27 cellular contexts compared by ENCODE assay signal in genomic region chr5:76763136-76763535, GRCh38. TPM values are rescaled to one million over a fixed set of nuclear protein-coding genes. Genes with fewer than 3 reads are reported as not detected.
DNase-seq lines count a peak whose midpoint lies in the region; ATAC-seq, FAIRE-seq and TF ChIP-seq lines count a peak whose summit lies in the region.
"Had no signal": no experiment of that assay in that cellular context is flagged by ENCODE, and none has a peak within 500 bp of the region (broad histone marks: within the 10 kb centered on the region; RNA-seq: fewer than 3 reads in every experiment).

No MANE protein-coding gene starts in this region.

- FAIRE-seq in K562 (lab: Jason Lieb, UNC): no peak
- FAIRE-seq: D721Med, endothelial cell of umbilical vein, TTC549 had no signal

- no peak overlapping the region for H3K4me3 ChIP-seq in mammary epithelial cell (replicated peaks in 1 of 3; ENCODE audit: insufficient read depth in 1 of 3, low read depth in 2 of 3, low read length in 3 of 3)
- H3K4me3 ChIP-seq in breast epithelium: no peak overlapping the region
- no peak overlapping the region for H3K4me3 ChIP-seq in NB4 (ENCODE audit: low read depth, low read length)
- no peak overlapping the region for H3K4me3 ChIP-seq in K562
- H3K4me3 ChIP-seq: PC-9, testis had no signal

- peak overlapping the region; percentile 21 for H3K4me2 ChIP-seq in mammary epithelial cell (ENCODE audit: insufficient read depth, low read depth, low read length)
- H3K4me2 ChIP-seq in K562 (ENCODE audit: insufficient read depth, low read length): no peak overlapping the region
- H3K4me2 ChIP-seq: PC-9 had no signal

- H3K9ac ChIP-seq in mammary epithelial cell (ENCODE audit: insufficient read depth, low read length) (no peak overlapping the region), K562 (ENCODE audit: insufficient read depth in 1 of 2, low read depth in 2 of 2, low read length in 2 of 2) (no peak overlapping the region)

- intact Hi-C loops in mammary epithelial cell (cut with micrococcal nuclease): no loop called here
- intact Hi-C loops in breast epithelium (cut with DNase I; ENCODE audit: low total_unique reads): no loop called here
- intact Hi-C loops in K562 (cut with micrococcal nuclease): no loop called here
- intact Hi-C loops in posterior vena cava (cut with DNase I): no loop called here

- H3K79me2 ChIP-seq in mammary epithelial cell (ENCODE audit: insufficient read depth, low read length) (no peaks in the 10 kb centered on the region), K562 (ENCODE audit: control insufficient read depth, insufficient read depth, low read length) (no peaks in the 10 kb centered on the region)

- H3K27ac ChIP-seq in mammary epithelial cell (ENCODE audit: insufficient read depth, low read depth, low read length): peak overlapping the region; percentile 18
- no peak overlapping the region for H3K27ac ChIP-seq in breast epithelium
- no peak overlapping the region for H3K27ac ChIP-seq in K562 (ENCODE audit: extremely low read depth, low read depth, low read length)
- H3K27ac ChIP-seq: PC-9, testis had no signal

- DNase-seq in mammary epithelial cell: peak; percentile 75
- no peak for DNase-seq in breast epithelium (ENCODE audit: low spot score in 2 of 2)
- peak; percentile 36 for DNase-seq in NB4 (ENCODE audit: low read depth)
- peak in 1 of 4 experiments; percentile 18 for DNase-seq in K562 (ENCODE audit: extremely low read depth in 1 of 4, low spot score in 3 of 4)
- peak; percentile 14 for DNase-seq in stimulated activated CD8-positive, alpha-beta memory T cell treated with anti-CD3 and anti-CD28 coated beads, Interleukin-4, amount 100 ng/mL, for 48 hours
- DNase-seq in DMS53 (lab: John Stamatoyannopoulos, UW): no peak
- DNase-seq in posterior vena cava (ENCODE audit: low spot score): no peak
- DNase-seq: activated CD4-positive, alpha-beta T cell treated with anti-CD3 and anti-CD28 coated beads, Interleukin-2, amount 10 ng/mL, durations not matched to agents 24 days and 14 days; activated naive CD4-positive, alpha-beta T cell; activated T-cell treated with anti-CD3 and anti-CD28 coated beads, Interleukin-2, amount 50 U/mL, for 1 hour; C1 segment of cervical spinal cord; dermis blood vessel endothelial cell; head of caudate nucleus; left colon; NCI-H2029; NCI-H226; NCI-H82; nephron progenitor cell; PC-9; posterior cingulate gyrus; SIG-M5; testis had no signal

- H2AFZ ChIP-seq in mammary epithelial cell (ENCODE audit: low read depth, low read length) (no peak overlapping the region), K562 (ENCODE audit: low read depth, low read length) (no peak overlapping the region)
- H2AFZ ChIP-seq: PC-9 had no signal

- CTCF ChIA-PET in mammary epithelial cell (lab: Charles Lee; ENCODE audit: low non-redundant PET) (no interaction called here), K562 (lab: Yijun Ruan, JAX; ENCODE audit: low intra/inter-chr PET ratio) (no interaction called here)

- H3K9me3 ChIP-seq in mammary epithelial cell (replicated peaks; ENCODE audit: insufficient read depth, low read length) (peaks cover 14% of the 10 kb centered on the region), breast epithelium (peaks cover 0 to 14% of the 10 kb centered on the region in 2 donors), K562 (replicated peaks; ENCODE audit: control insufficient read depth, insufficient read depth, low read depth, low read length) (peaks cover 3% of the 10 kb centered on the region; the same call in 1 of the 2 replicates)
- H3K9me3 ChIP-seq: testis had no signal

- BruUV-seq in mammary epithelial cell (replicated peaks; lab: Mats Ljungman, UMichigan): no TSS peak
- BruUV-seq in K562 (replicated peaks; lab: Mats Ljungman, UMichigan): no TSS peak

- no peak for TF ChIP-seq EP300 in K562 (IDR thresholded peaks at IDR 0.05; ENCODE audit: low read length)

- dilution Hi-C loops in mammary epithelial cell (cut with HindIII; ENCODE audit: low sequenced_read_pairs): no loop called here

- H4K20me1 ChIP-seq in mammary epithelial cell (ENCODE audit: insufficient read depth, low read length) (no peaks in the 10 kb centered on the region), K562 (replicated peaks; ENCODE audit: control insufficient read depth, insufficient read depth, low read length) (no peaks in the 10 kb centered on the region)

- in situ Hi-C loops in mammary epithelial cell (cut with MboI; ENCODE audit: low sequenced_read_pairs in 2 of 2): loop anchor here in 1 of 2 donors (10.0 kb wide), 1 partner anchor 48 kb away; the partner anchor contains the start of gene F2R
- in situ Hi-C loops in K562 (cut with MboI): no loop called here

- peak; percentile 41; the same call in 1 of the 3 replicates for ATAC-seq in K562
- no peak for ATAC-seq in GM21737 (IDR thresholded peaks at IDR 0.05; ENCODE audit: unreplicated experiment)
- ATAC-seq: HCT116, left colon had no signal

- TF ChIP-seq RAD21 in K562 (CRISPR knock-in tag; conservative IDR thresholded peaks at IDR 0.05 in 1 of 2, IDR thresholded peaks at IDR 0.05 in 1 of 2): no peak

- POLR2A ChIA-PET in K562 (lab: Yijun Ruan, JAX): interaction anchor here (0.7 kb wide), 1 partner anchor 154 kb away, joined by 3 read pairs; no protein-coding TSS in a partner anchor

- TF ChIP-seq CTCF in mammary epithelial cell (conservative IDR thresholded peaks at IDR 0.05 in 1 of 2, IDR thresholded peaks at IDR 0.05 in 1 of 2; ENCODE audit: extremely low read depth in 1 of 2, insufficient read depth in 1 of 2, low read depth in 1 of 2, low read length in 2 of 2): no peak
- TF ChIP-seq CTCF in breast epithelium (IDR thresholded peaks at IDR 0.05): no peak
- TF ChIP-seq CTCF in NB4 (IDR thresholded peaks at IDR 0.05; ENCODE audit: low read depth, low read length): no peak
- TF ChIP-seq CTCF in K562 (IDR thresholded peaks at IDR 0.05 in 2 of 3, conservative IDR thresholded peaks at IDR 0.05 in 1 of 3; ENCODE audit: insufficient read depth in 2 of 3, low read depth in 1 of 3, low read length in 3 of 3): no peak

- TF ChIP-seq POLR2A in breast epithelium (IDR thresholded peaks at IDR 0.05): no peak
- TF ChIP-seq POLR2A in NB4 (IDR thresholded peaks at IDR 0.05; ENCODE audit: extremely low read depth, insufficient read length): no peak
- TF ChIP-seq POLR2A in K562 (conservative IDR thresholded peaks at IDR 0.05): no peak

- H3K36me3 ChIP-seq in mammary epithelial cell (ENCODE audit: insufficient read depth, low read length) (no peaks in the 10 kb centered on the region), breast epithelium (no peaks in the 10 kb centered on the region), K562 (ENCODE audit: control insufficient read depth, insufficient read depth, low read length) (no peaks in the 10 kb centered on the region)

- no peaks in the 10 kb centered on the region for H3K9me1 ChIP-seq in K562 (ENCODE audit: control insufficient read depth, insufficient read depth, low read length)

- H3K4me1 ChIP-seq in mammary epithelial cell (ENCODE audit: insufficient read depth, low read length): peaks cover 23% of the 10 kb centered on the region
- no peaks in the 10 kb centered on the region for H3K4me1 ChIP-seq in breast epithelium
- H3K4me1 ChIP-seq in K562 (replicated peaks in 1 of 2; ENCODE audit: control insufficient read depth in 2 of 2, insufficient read depth in 2 of 2, low read length in 2 of 2): peaks cover 7 to 20% of the 10 kb centered on the region in 2 experiments; a peak in 3 of 5 replicates
- H3K4me1 ChIP-seq: testis had no signal

- H3K27me3 ChIP-seq in mammary epithelial cell (ENCODE audit: insufficient read depth, low read length): no peaks in the 10 kb centered on the region
- no peaks in the 10 kb centered on the region for H3K27me3 ChIP-seq in breast epithelium
- no peaks in the 10 kb centered on the region for H3K27me3 ChIP-seq in K562 (ENCODE audit: control insufficient read depth in 2 of 2, insufficient read depth in 2 of 2, low read length in 2 of 2)
- H3K27me3 ChIP-seq: testis had no signal

RNA-seq across cellular contexts. Expression of gene F2R, which starts 47.2 kb away (rescaled TPM):
- total RNA-seq in mammary epithelial cell (10 to 100 TPM; 30.7 to 81.4 TPM), breast epithelium (10 to 100 TPM; 15.1 to 39.4 (median 27.2) TPM), K562 (2014; rRNA removed) (11.2 and 13.7 TPM in 2 replicates), K562 (2014; rRNA removed; fragmentation: Illumina TruSeq; extraction: Trizol) (15.1 and 15.2 TPM in 2 replicates), K562 (2015; rRNA removed; fragmentation: Illumina TruSeq; extraction: Trizol) (10.5 and 11.1 TPM in 2 replicates), K562 (2021) (14.7 and 15.3 TPM in 2 replicates), posterior vena cava (10 to 100 TPM; 13.9 to 19.9 TPM)
- polyA plus RNA-seq in mammary epithelial cell (46.2 TPM), K562 (2011; rRNA removed) (34.7 and 56.5 TPM in 2 replicates), K562 (2014; fragmentation: Illumina TruSeq; extraction: Trizol) (19.1 and 19.8 TPM in 2 replicates), K562 (2014; fragmentation: Nextera tagmentation; extraction: Ambion mirVana) (1 to 10 TPM; 4.0 to 4.9 TPM), K562 (2014; rRNA removed) (17.1 and 18.5 TPM in 2 replicates)
- polyA minus RNA-seq in mammary epithelial cell: 47.2 TPM
- 26.4 and 32.1 TPM in 2 replicates for total RNA-seq in K562 (2011; cell fraction: chromatin; rRNA removed; ENCODE audit: low replicate concordance)
- 29.2 and 33.2 TPM in 2 replicates for total RNA-seq in K562 (2011; cell fraction: nucleolus; rRNA removed)
- 46.1 and 60.1 TPM in 2 replicates for total RNA-seq in K562 (2011; cell fraction: nucleoplasm; rRNA removed)
- polyA plus RNA-seq in K562 (2011; cell fraction: cytosol; rRNA removed): 39.1 and 73.9 TPM in 2 replicates
- 11.1 and 24.1 TPM in 2 replicates for polyA plus RNA-seq in K562 (2011; cell fraction: nucleus; rRNA removed)
- polyA plus RNA-seq in K562 (2012): 10.9 and 11.1 TPM in 2 replicates
- 35.4 and 55.1 TPM in 2 replicates for polyA minus RNA-seq in K562 (2011; rRNA and poly(A)+ RNA removed)
- 13.9 and 23.1 TPM in 2 replicates for polyA minus RNA-seq in K562 (2011; cell fraction: cytosol; rRNA and poly(A)+ RNA removed)
- polyA minus RNA-seq in K562 (2011; cell fraction: nucleus; rRNA and poly(A)+ RNA removed): 8.1 and 19.8 TPM in 2 replicates

RNA-seq across cellular contexts. Expression of gene F2RL1, which starts 55.7 kb away (rescaled TPM):
- total RNA-seq in mammary epithelial cell (10 to 100 TPM; 57.2 to 93.5 TPM), breast epithelium (10 to 100 TPM in 1 of 3 donors, 1 to 10 TPM in 1, under 1 TPM in 1; 0.64 to 13.8 (median 5.6) TPM), K562 (2014; rRNA removed) (0.04 TPM in 1 of 2 replicates, not detected in the other), K562 (2014; rRNA removed; fragmentation: Illumina TruSeq; extraction: Trizol) (0.26 TPM in 1 of 2 replicates, not detected in the other), K562 (2015; rRNA removed; fragmentation: Illumina TruSeq; extraction: Trizol) (not detected in 2 replicates), K562 (2021) (0.22 and 0.27 TPM in 2 replicates), posterior vena cava (1 to 10 TPM; 1.1 to 1.4 TPM)
- polyA plus RNA-seq in mammary epithelial cell (65.6 TPM), K562 (2011; rRNA removed) (0.39 and 0.50 TPM in 2 replicates), K562 (2014; fragmentation: Illumina TruSeq; extraction: Trizol) (0.03 and 0.04 TPM in 2 replicates), K562 (2014; fragmentation: Nextera tagmentation; extraction: Ambion mirVana) (not detected), K562 (2014; rRNA removed) (not detected in 2 replicates)
- polyA minus RNA-seq in mammary epithelial cell: 106 TPM
- 0.30 and 0.42 TPM in 2 replicates for total RNA-seq in K562 (2011; cell fraction: chromatin; rRNA removed; ENCODE audit: low replicate concordance)
- 0.50 and 1.2 TPM in 2 replicates for total RNA-seq in K562 (2011; cell fraction: nucleolus; rRNA removed)
- total RNA-seq in K562 (2011; cell fraction: nucleoplasm; rRNA removed): 0.22 and 0.84 TPM in 2 replicates
- 0.21 and 0.65 TPM in 2 replicates for polyA plus RNA-seq in K562 (2011; cell fraction: cytosol; rRNA removed)
- polyA plus RNA-seq in K562 (2011; cell fraction: nucleus; rRNA removed): 0.06 and 0.44 TPM in 2 replicates
- 0.07 TPM in 1 of 2 replicates, not detected in the other for polyA plus RNA-seq in K562 (2012)
- 0.39 and 0.60 TPM in 2 replicates for polyA minus RNA-seq in K562 (2011; rRNA and poly(A)+ RNA removed)
- not detected in 2 replicates for polyA minus RNA-seq in K562 (2011; cell fraction: cytosol; rRNA and poly(A)+ RNA removed)
- 0.13 TPM in 1 of 2 replicates, not detected in the other for polyA minus RNA-seq in K562 (2011; cell fraction: nucleus; rRNA and poly(A)+ RNA removed)

Comparison
In these comparisons a context has a peak if more than half of its experiments do, and no peak if none do; other contexts are left out.
1. DNase-seq: peak in mammary epithelial cell (single experiment), NB4 (single experiment) and stimulated activated CD8-positive, alpha-beta memory T cell treated with anti-CD3 and anti-CD28 coated beads, Interleukin-4, amount 100 ng/mL, for 48 hours (single experiment); none in breast epithelium (0 of 2), DMS53 (single experiment) and posterior vena cava (single experiment).